ENCODE assay signal across 27 cellular contexts in the genomic region with DNA sequence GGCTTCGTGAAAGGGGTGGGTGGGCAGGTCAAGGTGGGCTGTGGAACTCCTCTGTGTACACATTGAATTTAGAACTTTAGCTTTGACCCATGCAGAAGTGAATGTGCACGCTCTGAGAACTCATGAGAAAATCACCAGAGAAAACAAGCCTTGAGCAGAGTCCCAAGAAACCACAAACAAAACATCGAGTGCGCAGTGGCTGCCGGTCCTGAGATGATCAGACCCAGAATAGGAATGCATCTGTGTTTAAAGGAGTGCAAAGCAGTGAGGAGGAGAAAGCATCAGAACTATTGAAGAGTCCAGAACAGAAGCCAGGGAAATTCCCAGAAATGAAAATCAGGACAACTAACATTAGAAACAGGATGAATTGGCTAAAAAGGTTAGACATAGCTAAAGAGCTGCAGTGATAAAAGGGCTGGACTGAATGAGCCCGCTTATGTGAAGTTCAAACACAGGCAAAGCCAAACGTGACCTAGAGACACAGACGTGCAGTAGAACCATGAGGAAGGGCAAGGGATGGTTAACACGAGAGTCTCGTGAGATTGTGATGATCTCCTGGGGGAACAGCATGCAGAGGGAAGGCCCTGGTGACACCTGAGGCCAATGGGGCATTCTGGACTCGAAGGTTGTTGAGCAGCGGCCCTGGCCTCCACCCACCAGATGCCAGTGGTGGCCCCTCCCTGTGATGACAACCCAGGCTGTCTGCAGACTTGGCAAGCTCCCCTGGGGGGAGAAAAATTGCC. TPM values are rescaled to one million over a fixed set of nuclear protein-coding genes. Genes with fewer than 3 reads are reported as not detected.
"Had no signal": no experiment of that assay in that cellular context is flagged by ENCODE, and none has a peak within 500 bp of the region (broad histone marks: within the 10 kb centered on the region; RNA-seq: fewer than 3 reads in every experiment).

No MANE protein-coding gene starts in this region.

- H3K4me3 Mint-ChIP-seq: activated CD4-positive, alpha-beta memory T cell treated with anti-CD3 and anti-CD28 coated beads, Interleukin-2, amount 10 ng/mL, durations not matched to agents 7 days and 5 days; activated CD4-positive, alpha-beta T cell treated with anti-CD3 and anti-CD28 coated beads for 36 hours; activated naive CD4-positive, alpha-beta T cell treated with anti-CD3 and anti-CD28 coated beads for 36 hours; activated naive CD8-positive, alpha-beta T cell; activated T-helper 17 cell treated with anti-CD3 and anti-CD28 coated beads, Interleukin-2, amount 50 U/mL, for 72 hours had no signal

- H3K4me2 ChIP-seq: KMS-11, SK-N-SH had no signal

- H3K9ac ChIP-seq: KMS-11, SK-N-SH had no signal

- H3K27me3 Mint-ChIP-seq: activated CD4-positive, alpha-beta memory T cell treated with anti-CD3 and anti-CD28 coated beads, Interleukin-2, amount 10 ng/mL, durations not matched to agents 7 days and 5 days; activated CD4-positive, alpha-beta T cell treated with anti-CD3 and anti-CD28 coated beads for 36 hours; activated naive CD8-positive, alpha-beta T cell; activated T-helper 17 cell treated with anti-CD3 and anti-CD28 coated beads, Interleukin-2, amount 50 U/mL, for 72 hours had no signal

- ATAC-seq: activated CD4-positive, alpha-beta T cell treated with anti-CD3 and anti-CD28 coated beads for 36 hours; activated T-helper 17 cell treated with anti-CD3 and anti-CD28 coated beads, Interleukin-2, amount 50 U/mL, for 72 hours; Right ventricle myocardium inferior had no signal

- H3K36me3 ChIP-seq: MG63, SJCRH30 had no signal

- H3K4me1 Mint-ChIP-seq: activated CD4-positive, alpha-beta memory T cell treated with anti-CD3 and anti-CD28 coated beads, Interleukin-2, amount 10 ng/mL, durations not matched to agents 7 days and 5 days had no signal

- H3K4me3 ChIP-seq: MG63, SJCRH30 had no signal

- H3K27ac Mint-ChIP-seq: activated CD4-positive, alpha-beta memory T cell treated with anti-CD3 and anti-CD28 coated beads, Interleukin-2, amount 10 ng/mL, durations not matched to agents 7 days and 5 days; activated CD4-positive, alpha-beta T cell treated with anti-CD3 and anti-CD28 coated beads for 36 hours; activated naive CD4-positive, alpha-beta T cell treated with anti-CD3 and anti-CD28 coated beads for 36 hours; activated naive CD8-positive, alpha-beta T cell; activated T-helper 17 cell treated with anti-CD3 and anti-CD28 coated beads, Interleukin-2, amount 50 U/mL, for 72 hours had no signal

- H3K27ac ChIP-seq: KMS-11, SJCRH30, VCaP had no signal

- H3K9me3 ChIP-seq: SJCRH30, SK-N-SH had no signal

- DNase-seq: activated CD4-positive, alpha-beta memory T cell treated with anti-CD3 and anti-CD28 coated beads, Interleukin-2, amount 10 ng/mL, durations not matched to agents 7 days and 5 days; activated CD4-positive, alpha-beta T cell treated with anti-CD3 and anti-CD28 coated beads for 36 hours; activated CD4-positive, alpha-beta T cell treated with anti-CD3 and anti-CD28 coated beads, Interleukin-2, amount 50 U/mL, for 1 hour; activated gamma-delta T cell; activated naive CD4-positive, alpha-beta T cell treated with anti-CD3 and anti-CD28 coated beads for 36 hours; activated T-cell treated with anti-CD3 and anti-CD28 coated beads for 4 hours; activated T-cell treated with anti-CD3 and anti-CD28 coated beads, Interleukin-2, amount 50 U/mL, for 48 hours; caudate nucleus; MG63; NCI-H1105; NCI-H1436 treated with DMSO at 0.1 percent for 48 hours; NCI-H1930; NCI-H2171; NCI-H2227 treated with DMSO at 0.1 percent for 48 hours; NCI-H446 treated with DMSO at 0.1 percent for 48 hours; NCI-H524 treated with DMSO at 0.1 percent for 48 hours; NCI-H774; RPMI8226; SJCRH30; SK-N-SH; T-helper 1 cell had no signal

- H3K27me3 ChIP-seq: MG63, SJCRH30 had no signal

- H3K4me1 ChIP-seq: SJCRH30 had no signal

- H3K9me2 ChIP-seq: SK-N-SH had no signal

RNA-seq across cellular contexts. Expression of a gene that starts 40.3 kb away (rescaled TPM):
- total RNA-seq: OCI-LY7, SJCRH30 had no signal
